In the genomic region with DNA sequence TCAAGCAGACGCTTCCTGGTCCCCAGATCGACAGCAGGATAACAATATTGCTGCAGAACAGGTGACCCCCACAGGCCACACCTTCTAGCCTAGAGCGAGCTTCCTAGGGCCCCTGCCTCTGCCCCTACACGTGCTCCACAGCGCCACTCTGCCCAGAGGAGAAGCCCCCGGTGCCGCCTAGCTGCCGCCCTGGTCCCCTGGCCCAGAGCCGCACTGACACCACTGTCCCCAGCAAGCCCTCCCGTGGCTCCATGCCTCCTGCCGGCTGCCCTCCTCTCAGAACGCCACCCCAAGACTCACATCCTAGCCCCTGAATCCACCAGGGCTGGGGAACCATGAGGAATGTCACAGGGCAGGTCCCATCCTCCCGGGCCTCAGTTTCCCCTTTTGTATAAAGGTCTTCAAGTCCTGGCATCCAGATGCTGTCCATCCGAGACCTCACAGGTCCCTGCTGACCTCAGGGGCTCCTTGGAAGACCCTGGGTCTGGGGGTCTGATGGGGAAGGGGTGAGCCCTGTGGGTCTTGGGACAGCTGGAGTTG, we compare ENCODE assay signal across 1 cellular context.
TF ChIP-seq lines count a peak whose summit lies in the region.

No MANE protein-coding gene starts in this region.

TF ChIP-seq in SK-N-SH, 30 proteins besides CTCF, POLR2A, EP300 and RAD21 (continued from another document):
- TF ChIP-seq, protein P1, sequence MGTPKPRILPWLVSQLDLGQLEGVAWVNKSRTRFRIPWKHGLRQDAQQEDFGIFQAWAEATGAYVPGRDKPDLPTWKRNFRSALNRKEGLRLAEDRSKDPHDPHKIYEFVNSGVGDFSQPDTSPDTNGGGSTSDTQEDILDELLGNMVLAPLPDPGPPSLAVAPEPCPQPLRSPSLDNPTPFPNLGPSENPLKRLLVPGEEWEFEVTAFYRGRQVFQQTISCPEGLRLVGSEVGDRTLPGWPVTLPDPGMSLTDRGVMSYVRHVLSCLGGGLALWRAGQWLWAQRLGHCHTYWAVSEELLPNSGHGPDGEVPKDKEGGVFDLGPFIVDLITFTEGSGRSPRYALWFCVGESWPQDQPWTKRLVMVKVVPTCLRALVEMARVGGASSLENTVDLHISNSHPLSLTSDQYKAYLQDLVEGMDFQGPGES (IDR thresholded peaks at IDR 0.05; ENCODE audit: low read depth, low read length), result no peak
- TF ChIP-seq NRF1 (IDR thresholded peaks at IDR 0.05; ENCODE audit: low read depth, low read length) (no peak), SIN3A (IDR thresholded peaks at IDR 0.05; ENCODE audit: borderline replicate concordance, low read depth, low read length) (no peak), RFX5 (IDR thresholded peaks at IDR 0.05; ENCODE audit: low read length) (no peak), FOXJ3 (CRISPR knock-in tag; IDR thresholded peaks at IDR 0.05) (no peak), RXRA (IDR thresholded peaks at IDR 0.05; ENCODE audit: borderline replicate concordance, low read depth) (no peak), MEF2A (IDR thresholded peaks at IDR 0.05; ENCODE audit: borderline replicate concordance, low read depth) (no peak), MXI1 (IDR thresholded peaks at IDR 0.05; ENCODE audit: low read depth, low read length) (no peak), YY1 (IDR thresholded peaks at IDR 0.05; ENCODE audit: low read depth) (no peak)
- TF ChIP-seq, protein P2, sequence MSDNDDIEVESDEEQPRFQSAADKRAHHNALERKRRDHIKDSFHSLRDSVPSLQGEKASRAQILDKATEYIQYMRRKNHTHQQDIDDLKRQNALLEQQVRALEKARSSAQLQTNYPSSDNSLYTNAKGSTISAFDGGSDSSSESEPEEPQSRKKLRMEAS (IDR thresholded peaks at IDR 0.05; ENCODE audit: low read depth), result no peak
